In the genomic region with DNA sequence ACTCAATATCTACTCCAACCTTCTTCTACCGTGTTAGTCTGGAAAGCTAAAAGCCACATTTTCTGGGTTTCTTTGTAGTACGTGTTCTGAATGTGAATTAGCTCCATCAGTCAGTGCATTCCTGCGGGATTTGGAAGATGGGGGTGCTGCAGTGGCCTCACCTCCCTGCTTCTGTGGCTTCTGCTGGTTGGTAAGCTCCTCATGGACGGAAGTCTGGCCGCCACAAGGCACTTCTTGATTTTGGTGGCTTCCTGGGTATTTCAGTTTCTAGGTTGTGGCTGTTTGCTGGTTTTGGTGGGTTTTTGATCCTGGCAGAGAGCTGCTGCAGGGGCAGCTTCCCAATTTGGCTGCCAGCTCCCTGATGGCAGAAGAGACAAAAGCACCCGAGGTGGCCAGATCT, we compare ENCODE assay signal across 19 cellular contexts. TPM values are rescaled to one million over a fixed set of nuclear protein-coding genes. Genes with fewer than 3 reads are reported as not detected.
"Had no signal": no experiment of that assay in that cellular context is flagged by ENCODE, and none has a peak within 500 bp of the region (broad histone marks: within the 10 kb centered on the region; RNA-seq: fewer than 3 reads in every experiment).

No MANE protein-coding gene starts in this region.

- DNase-seq: activated CD4-positive, alpha-beta T cell treated with anti-CD3 and anti-CD28 coated beads for 4 hours; activated CD8-positive, alpha-beta T cell treated with anti-CD3 and anti-CD28 coated beads for 36 hours; activated effector memory CD4-positive, alpha-beta T cell treated with anti-CD3 and anti-CD28 coated beads, Interleukin-2, amount 50 U/mL, for 16 hours; activated T-cell treated with anti-CD3 and anti-CD28 coated beads, Interleukin-2, amount 50 U/mL, for 4 hours; adrenal gland; dorsolateral prefrontal cortex; endodermal cell; gastrocnemius medialis; heart right ventricle; left colon; midbrain; ovary; sigmoid colon; stimulated activated CD4-positive, alpha-beta T cell treated with anti-CD3 and anti-CD28 coated beads, Interleukin-1b, Interleukin-23, amount 100 ng/mL, for 48 hours; stomach had no signal

- H3K27me3 ChIP-seq: adrenal gland, dorsolateral prefrontal cortex, gastrocnemius medialis, ovary, sigmoid colon, stomach had no signal

- H3K27ac ChIP-seq: adrenal gland, gastrocnemius medialis, heart right ventricle, ovary, stomach, thoracic aorta had no signal

- H3K9me3 ChIP-seq: adrenal gland, gastrocnemius medialis, ovary, sigmoid colon, stomach, thoracic aorta had no signal

- ATAC-seq: activated CD8-positive, alpha-beta T cell treated with anti-CD3 and anti-CD28 coated beads for 36 hours; activated T-cell treated with anti-CD3 and anti-CD28 coated beads, Interleukin-2, amount 50 U/mL, for 4 hours; gastrocnemius medialis; heart right ventricle; left colon; WTC11 had no signal

- H3K36me3 ChIP-seq: adrenal gland, gastrocnemius medialis, heart right ventricle, ovary, sigmoid colon, stomach, thoracic aorta had no signal

- H3K4me3 ChIP-seq: adrenal gland, dorsolateral prefrontal cortex, gastrocnemius medialis, heart right ventricle, lung, ovary, sigmoid colon, stomach, thoracic aorta had no signal

RNA-seq across cellular contexts. Expression of a gene that starts 20.9 kb away (rescaled TPM):
- polyA plus RNA-seq: neural cell had no signal
